9 cellular contexts compared by ENCODE assay signal in the genomic region with DNA sequence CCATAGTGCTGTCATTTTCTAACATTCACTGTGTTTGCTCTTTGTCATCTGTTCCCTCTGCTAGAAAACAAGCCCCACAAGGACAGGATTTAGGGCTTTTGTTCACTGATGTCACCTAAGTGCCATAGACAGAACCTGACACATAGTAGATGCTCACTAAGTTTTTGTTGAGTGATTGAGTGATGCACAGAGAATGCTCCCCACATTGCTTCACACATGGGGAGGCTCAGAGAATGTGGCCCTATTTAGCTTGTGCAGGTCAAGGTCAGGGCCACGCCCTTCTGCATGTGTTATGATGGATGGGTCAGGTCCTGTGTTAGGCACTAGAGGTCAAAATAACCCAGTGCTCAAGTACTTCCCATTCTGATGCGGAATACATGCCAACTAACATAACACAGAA.
"Had no signal": no experiment of that assay in that cellular context is flagged by ENCODE, and none has a peak within 500 bp of the region (broad histone marks: within the 10 kb centered on the region; RNA-seq: fewer than 3 reads in every experiment).

No MANE protein-coding gene starts in this region.

- H3K4me3 ChIP-seq: GM23248, HAP-1 had no signal

- H3K4me2 ChIP-seq: KMS-11 had no signal

- H3K9ac ChIP-seq: GM23248, KMS-11 had no signal

- H3K36me3 ChIP-seq: HAP-1 had no signal

- H3K4me1 ChIP-seq: HAP-1 had no signal

- H2AFZ ChIP-seq: GM23248 had no signal

- DNase-seq: GM23248, GOT3, H7, IMR-90, KBM-7 had no signal

- ATAC-seq: HCT116 had no signal

- FAIRE-seq: HTR-8/SVneo had no signal

- H3K27ac ChIP-seq: GM23248, KMS-11 had no signal

- H3K9me3 ChIP-seq: HAP-1 had no signal
